1 cellular context compared by ENCODE assay signal in genomic region chr9:96015876-96016686, GRCh38.
TF ChIP-seq lines count a peak whose summit lies in the region.

No MANE protein-coding gene starts in this region.

TF ChIP-seq in GM12878, 131 proteins besides CTCF, POLR2A, EP300 and RAD21 (continued from another document):
- TF ChIP-seq, protein P1, sequence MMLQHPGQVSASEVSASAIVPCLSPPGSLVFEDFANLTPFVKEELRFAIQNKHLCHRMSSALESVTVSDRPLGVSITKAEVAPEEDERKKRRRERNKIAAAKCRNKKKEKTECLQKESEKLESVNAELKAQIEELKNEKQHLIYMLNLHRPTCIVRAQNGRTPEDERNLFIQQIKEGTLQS (IDR thresholded peaks at IDR 0.05; ENCODE audit: borderline replicate concordance, extremely low read depth, low read depth, low read length): no peak
- TF ChIP-seq IKZF1 (conservative IDR thresholded peaks at IDR 0.05): peak; percentile 38; the same call in 1 of the 2 replicates
- no peak for TF ChIP-seq ESRRA (IDR thresholded peaks at IDR 0.05; ENCODE audit: low read length)
- no peak for TF ChIP-seq PAX8 (IDR thresholded peaks at IDR 0.05)
- no peak for TF ChIP-seq ZBTB33 (IDR thresholded peaks at IDR 0.05)
- TF ChIP-seq MEF2B (IDR thresholded peaks at IDR 0.05; ENCODE audit: partially characterized antibody, poor library complexity, severe bottlenecking): no peak
- TF ChIP-seq E4F1 (IDR thresholded peaks at IDR 0.05; ENCODE audit: borderline replicate concordance, partially characterized antibody): no peak
- no peak for TF ChIP-seq CBX3 (IDR thresholded peaks at IDR 0.05; ENCODE audit: borderline replicate concordance, low read depth)
- TF ChIP-seq PAX5 (IDR thresholded peaks at IDR 0.05; ENCODE audit: borderline replicate concordance, low read depth, low read length): no peak
- no peak for TF ChIP-seq ELK1 (IDR thresholded peaks at IDR 0.05; ENCODE audit: low read depth, low read length)
- no peak for TF ChIP-seq FOS (IDR thresholded peaks at IDR 0.05; ENCODE audit: borderline replicate concordance, extremely low read depth, insufficient read length)
- TF ChIP-seq BCL3 (IDR thresholded peaks at IDR 0.05; ENCODE audit: borderline replicate concordance, insufficient read depth, low read depth, low read length, poor library complexity, severe bottlenecking): no peak
- TF ChIP-seq ZBTB11 (CRISPR knock-in tag; IDR thresholded peaks at IDR 0.05): no peak
- no peak for TF ChIP-seq JUND (IDR thresholded peaks at IDR 0.05; ENCODE audit: low read depth, low read length)
- TF ChIP-seq CUX1 (IDR thresholded peaks at IDR 0.05; ENCODE audit: insufficient replicate concordance, low read depth, low read length): no peak
- TF ChIP-seq KAT2A (conservative IDR thresholded peaks at IDR 0.05; ENCODE audit: control insufficient read depth, low read depth, low read length): no peak
- TF ChIP-seq RELB (IDR thresholded peaks at IDR 0.05; ENCODE audit: low read depth): 0 out of 2 replicates have a peak, but pooled peaks have one; percentile 31
- TF ChIP-seq GABPA (IDR thresholded peaks at IDR 0.05; ENCODE audit: low read depth): no peak
TF ChIP-seq in GM12878: peak in this region for 17.
